10 cellular contexts compared by ENCODE assay signal in genomic region chr6:129750390-129750789, GRCh38. TPM values are rescaled to one million over a fixed set of nuclear protein-coding genes. Genes with fewer than 3 reads are reported as not detected.
A peak's percentile ranks its signal among the peaks of the same experiment; 100 is the strongest.
DNase-seq lines count a peak whose midpoint lies in the region; ATAC-seq, FAIRE-seq and TF ChIP-seq lines count a peak whose summit lies in the region.
"Had no signal": no experiment of that assay in that cellular context is flagged by ENCODE, and none has a peak within 500 bp of the region (broad histone marks: within the 10 kb centered on the region; RNA-seq: fewer than 3 reads in every experiment).

No MANE protein-coding gene starts in this region.

- TF ChIP-seq CTCF in GM12878 (IDR thresholded peaks at IDR 0.05 in 2 of 3, conservative IDR thresholded peaks at IDR 0.05 in 1 of 3; ENCODE audit: control insufficient read depth in 2 of 3, extremely low read depth in 1 of 3, insufficient read depth in 1 of 3, low read depth in 3 of 3, low read length in 3 of 3) (no peak), natural killer cell (IDR thresholded peaks at IDR 0.05) (no peak), psoas muscle (IDR thresholded peaks at IDR 0.05) (no peak)

- intact Hi-C loops in GM12878 (cut with micrococcal nuclease; ENCODE audit: unreplicated experiment), result no loop called here
- intact Hi-C loops in natural killer cell (cut with micrococcal nuclease), result loop anchor here (2.0 kb wide), 1 partner anchor 78 kb away; no protein-coding TSS in a partner anchor
- intact Hi-C loops in psoas muscle (cut with DNase I), result no loop called here

- SMC1A ChIA-PET in GM12878 (lab: Charles Lee; ENCODE audit: uncharacterized antibody, unreplicated experiment), result interaction anchor here (0.6 to 2.8 kb wide), 19 partner anchors 8 to 271 kb away, joined by 3 to 26 read pairs (median 5); no protein-coding TSS in a partner anchor

- CTCF ChIA-PET in CD8-positive, alpha-beta memory T cell (lab: Charles Lee), result interaction anchor here (1.0 to 4.5 kb wide), 9 partner anchors 12 to 147 kb away, joined by 3 to 27 read pairs (median 4); partner anchors contain the start of gene ARHGAP18
- CTCF ChIA-PET in GM12878 (lab: Yijun Ruan, JAX), result interaction anchor here (1.1 to 2.0 kb wide), 7 partner anchors 9 to 260 kb away, joined by 3 to 9 read pairs (median 5); no protein-coding TSS in a partner anchor

- H3K9me3 ChIP-seq in CD8-positive, alpha-beta memory T cell (ENCODE audit: low read length), result no peaks in the 10 kb centered on the region
- no peaks in the 10 kb centered on the region for H3K9me3 ChIP-seq in KOPT-K1 (ENCODE audit: insufficient read depth, low read length, poor library complexity, severe bottlenecking)
- H3K9me3 ChIP-seq in GM12878 (replicated peaks; ENCODE audit: control insufficient read depth, insufficient read depth, low read length), result no peaks in the 10 kb centered on the region
- H3K9me3 ChIP-seq in psoas muscle, result no peaks in the 10 kb centered on the region
- H3K9me3 ChIP-seq: gastroesophageal sphincter had no signal

- H2AFZ ChIP-seq in GM12878 (ENCODE audit: control insufficient read depth, low read depth, low read length), result peak overlapping the region; percentile 79

- peak overlapping the region; percentile 91 for H3K4me2 ChIP-seq in GM12878 (ENCODE audit: control insufficient read depth, insufficient read depth)

- peaks cover 44 to 60% (median 56%) of the 10 kb centered on the region in 3 donors for H3K4me1 Mint-ChIP-seq in CD8-positive, alpha-beta memory T cell
- peaks cover 35% of the 10 kb centered on the region in 2 donors for H3K4me1 Mint-ChIP-seq in natural killer cell

- no peak for FAIRE-seq in GM12878 (lab: Jason Lieb, UNC)

- H3K4me3 Mint-ChIP-seq in CD8-positive, alpha-beta memory T cell, result peak overlapping the region; percentile 68 to 90 (median 78)
- H3K4me3 Mint-ChIP-seq in natural killer cell, result peak overlapping the region; percentile 86

- RAD21 ChIA-PET in GM12878 (lab: Charles Lee; ENCODE audit: unreplicated experiment), result interaction anchor here (0.7 to 2.8 kb wide), 14 partner anchors 13 to 148 kb away, joined by 3 to 15 read pairs (median 7); partner anchors contain the start of gene ARHGAP18

- POLR2A ChIA-PET in CD8-positive, alpha-beta memory T cell (lab: Charles Lee), result interaction anchor here (0.6 to 1.9 kb wide), 6 partner anchors 16 to 271 kb away, joined by 3 to 13 read pairs (median 5); no protein-coding TSS in a partner anchor
- POLR2A ChIA-PET in GM12878 (lab: Charles Lee), result interaction anchor here (0.9 to 2.5 kb wide), 6 partner anchors 54 to 260 kb away, joined by 3 to 9 read pairs (median 4); no protein-coding TSS in a partner anchor

- H3K27me3 ChIP-seq in CD8-positive, alpha-beta memory T cell (ENCODE audit: insufficient read depth, low read length, poor library complexity, severe bottlenecking), result no peaks in the 10 kb centered on the region
- H3K27me3 ChIP-seq in GM12878 (replicated peaks in 1 of 2; ENCODE audit: control insufficient read depth in 2 of 2, insufficient read depth in 2 of 2, low read length in 1 of 2), result no peaks in the 10 kb centered on the region
- H3K27me3 ChIP-seq in psoas muscle (ENCODE audit: insufficient read depth in 3 of 3, low read length in 2 of 3), result no peaks in the 10 kb centered on the region
- H3K27me3 ChIP-seq: cardiac muscle cell, gastroesophageal sphincter had no signal

- no TSS peak for BruUV-seq in GM12878 (replicated peaks; lab: Mats Ljungman, UMichigan)

- no peaks in the 10 kb centered on the region for H4K20me1 ChIP-seq in GM12878 (ENCODE audit: control insufficient read depth, insufficient read depth)

- TF ChIP-seq RAD21 in GM12878 (IDR thresholded peaks at IDR 0.05; ENCODE audit: insufficient read depth, low read depth, low read length), result no peak

- ATAC-seq in GM12878 (no peak), natural killer cell (peak in 2 of 3 donors; percentile 11 to 23), GM19455 (IDR thresholded peaks at IDR 0.05; ENCODE audit: unreplicated experiment) (no peak), psoas muscle (no peak)
- ATAC-seq: gastroesophageal sphincter had no signal

- 72% methylated on average over 2 of the region's 2 CpGs for WGBS in GM12878 (ENCODE audit: insufficient coverage, insufficient replicate concordance, low lambda C conversion rate, missing lambda C conversion rate)
- 69 to 82% (median 75%) methylated on average over 2 of the region's 2 CpGs for WGBS in psoas muscle, 3 donors

- peak overlapping the region; percentile 80 to 98 (median 91) for H3K27ac Mint-ChIP-seq in CD8-positive, alpha-beta memory T cell
- H3K27ac Mint-ChIP-seq in natural killer cell, result peak overlapping the region; percentile 93 to 95

- H3K4me3 ChIP-seq in CD8-positive, alpha-beta memory T cell (ENCODE audit: low read length), result peak overlapping the region; percentile 10
- no peak overlapping the region for H3K4me3 ChIP-seq in GM12878
- no peak overlapping the region for H3K4me3 ChIP-seq in psoas muscle
- H3K4me3 ChIP-seq: cardiac muscle cell, gastroesophageal sphincter had no signal

- peaks cover 43% of the 10 kb centered on the region for H3K4me1 ChIP-seq in CD8-positive, alpha-beta memory T cell (ENCODE audit: insufficient read depth, low read length)
- H3K4me1 ChIP-seq in GM12878 (ENCODE audit: control insufficient read depth, insufficient read depth, low read length) (peaks cover 36% of the 10 kb centered on the region), psoas muscle (peaks cover 24% of the 10 kb centered on the region)

- H3K9me3 Mint-ChIP-seq in CD8-positive, alpha-beta memory T cell, result no peaks in the 10 kb centered on the region
- H3K9me3 Mint-ChIP-seq in natural killer cell, result no peaks in the 10 kb centered on the region

- no peaks in the 10 kb centered on the region for H3K79me2 ChIP-seq in GM12878 (ENCODE audit: control insufficient read depth, insufficient read depth, low read length)

- H3K9ac ChIP-seq in GM12878 (ENCODE audit: control insufficient read depth, insufficient read depth, low read length), result peak overlapping the region; percentile 58

- DNase-seq in CD8-positive, alpha-beta memory T cell, result peak in 1 of 5 donors; percentile 27
- DNase-seq in GM12878 (ENCODE audit: low read depth, low spot score), result no peak
- DNase-seq in natural killer cell, result no peak
- no peak for DNase-seq in NCI-H2029 treated with DMSO at 0.1 percent for 48 hours (lab: John Stamatoyannopoulos, UW)
- DNase-seq in psoas muscle, result no peak
- DNase-seq: DMS153 had no signal

- no peaks in the 10 kb centered on the region for H3K27me3 Mint-ChIP-seq in CD8-positive, alpha-beta memory T cell
- no peaks in the 10 kb centered on the region for H3K27me3 Mint-ChIP-seq in natural killer cell (ENCODE audit: low read depth in 2 of 2)

- no peak for TF ChIP-seq EP300 in GM12878 (IDR thresholded peaks at IDR 0.05; ENCODE audit: borderline replicate concordance in 1 of 2, control insufficient read depth in 1 of 2, low read depth in 2 of 2, low read length in 2 of 2)

- peak overlapping the region; percentile 15 for H3K27ac ChIP-seq in CD8-positive, alpha-beta memory T cell (ENCODE audit: low read depth, low read length)
- H3K27ac ChIP-seq in KOPT-K1 (ENCODE audit: low read depth, low read length, poor library complexity, severe bottlenecking) (peak overlapping the region; percentile 81), GM12878 (ENCODE audit: control insufficient read depth, insufficient read depth) (peak overlapping the region; percentile 96), psoas muscle (no peak overlapping the region)
- H3K27ac ChIP-seq: cardiac muscle cell had no signal

- in situ Hi-C loops in GM12878 (cut with MboI), result no loop called here

- TF ChIP-seq POLR2A in GM12878 (IDR thresholded peaks at IDR 0.05; ENCODE audit: low read depth, low read length), result no peak

- H3K36me3 Mint-ChIP-seq in CD8-positive, alpha-beta memory T cell, result no peaks in the 10 kb centered on the region
- H3K36me3 Mint-ChIP-seq in natural killer cell, result no peaks in the 10 kb centered on the region

- H3K36me3 ChIP-seq in CD8-positive, alpha-beta memory T cell (ENCODE audit: insufficient read depth, low read length), result no peaks in the 10 kb centered on the region
- H3K36me3 ChIP-seq in KOPT-K1 (ENCODE audit: insufficient read depth, low read length) (no peaks in the 10 kb centered on the region), GM12878 (ENCODE audit: control insufficient read depth in 2 of 2, insufficient read depth in 2 of 2, low read length in 1 of 2) (no peaks in the 10 kb centered on the region), psoas muscle (ENCODE audit: insufficient read depth in 1 of 2, low read depth in 1 of 2) (no peaks in the 10 kb centered on the region)
- H3K36me3 ChIP-seq: cardiac muscle cell, gastroesophageal sphincter had no signal

TF ChIP-seq in GM12878, 131 proteins besides CTCF, POLR2A, EP300 and RAD21 (continues in another document):
- TF ChIP-seq SRF (IDR thresholded peaks at IDR 0.05; ENCODE audit: low read depth in 2 of 2, low read length in 2 of 2) (no peak), MEF2B (IDR thresholded peaks at IDR 0.05; ENCODE audit: partially characterized antibody, poor library complexity, severe bottlenecking) (peak; percentile 4), ZNF217 (IDR thresholded peaks at IDR 0.05) (peak; percentile 52; the same call in 1 of the 2 replicates), FOXK2 (IDR thresholded peaks at IDR 0.05) (no peak)

RNA-seq across cellular contexts. Expression of gene ARHGAP18, which starts 40.4 kb away (rescaled TPM):
- 1 to 10 TPM; 6.5 to 7.2 TPM for total RNA-seq in CD8-positive, alpha-beta memory T cell
- 5.8 TPM for polyA plus RNA-seq in CD8-positive, alpha-beta memory T cell
- total RNA-seq in GM12878 (2013; cell fraction: nucleolus; rRNA removed), result 71.9 and 73.5 TPM in 2 replicates
- total RNA-seq in GM12878 (2014; rRNA removed), result 32.4 and 39.0 TPM in 2 replicates
- 52.1 and 52.2 TPM in 2 replicates for total RNA-seq in GM12878 (2014; rRNA removed; fragmentation: Illumina TruSeq; extraction: Trizol)
- total RNA-seq in GM12878 (2021), result 32.3 and 35.0 TPM in 2 replicates
- polyA plus RNA-seq in GM12878 (2011; ENCODE audit: low read depth), result 11.8 TPM
- 37.7 and 62.0 TPM in 2 replicates for polyA plus RNA-seq in GM12878 (2011; rRNA removed)
- polyA plus RNA-seq in GM12878 (2011; cell fraction: cytosol; rRNA removed), result 12.4 and 14.5 TPM in 2 replicates
- polyA plus RNA-seq in GM12878 (2011; cell fraction: nucleus; rRNA removed), result 14.1 and 17.3 TPM in 2 replicates
- 20.8 and 37.4 TPM in 2 replicates for polyA plus RNA-seq in GM12878 (2012)
- 37.5 and 45.8 TPM in 2 replicates for polyA plus RNA-seq in GM12878 (2014; fragmentation: Illumina TruSeq; extraction: Trizol)
- 10 to 100 TPM; 24.9 to 28.0 TPM for polyA plus RNA-seq in GM12878 (2014; fragmentation: Nextera tagmentation; extraction: Ambion mirVana)
- polyA plus RNA-seq in GM12878 (2014; rRNA removed), result 14.8 and 18.2 TPM in 2 replicates
- polyA plus RNA-seq in GM12878 (2016; fragmentation: Nextera tagmentation; extraction: Ambion mirVana), result 10 to 100 TPM; 29.7 to 31.1 TPM
- polyA minus RNA-seq in GM12878 (2011; rRNA and poly(A)+ RNA removed), result 37.0 and 39.1 TPM in 2 replicates
- 17.6 and 19.8 TPM in 2 replicates for polyA minus RNA-seq in GM12878 (2011; cell fraction: cytosol; rRNA and poly(A)+ RNA removed)
- 38.1 and 42.7 TPM in 2 replicates for polyA minus RNA-seq in GM12878 (2011; cell fraction: nucleus; rRNA and poly(A)+ RNA removed)
- total RNA-seq in natural killer cell, result 10 to 100 TPM; 11.5 to 12.5 (median 11.8) TPM
- 1 to 10 TPM; 5.2 to 6.8 (median 5.5) TPM for total RNA-seq in psoas muscle
- 1 to 10 TPM; 1.6 to 6.0 (median 4.3) TPM for polyA plus RNA-seq in psoas muscle

Comparison
In these comparisons a context has a peak if more than half of its experiments do, and no peak if none do; other contexts are left out.
1. ATAC-seq: peak in natural killer cell (2 of 3); none in GM12878 (single experiment), GM19455 (single experiment) and psoas muscle (0 of 4).